14 cellular contexts compared by ENCODE assay signal in the genomic region with DNA sequence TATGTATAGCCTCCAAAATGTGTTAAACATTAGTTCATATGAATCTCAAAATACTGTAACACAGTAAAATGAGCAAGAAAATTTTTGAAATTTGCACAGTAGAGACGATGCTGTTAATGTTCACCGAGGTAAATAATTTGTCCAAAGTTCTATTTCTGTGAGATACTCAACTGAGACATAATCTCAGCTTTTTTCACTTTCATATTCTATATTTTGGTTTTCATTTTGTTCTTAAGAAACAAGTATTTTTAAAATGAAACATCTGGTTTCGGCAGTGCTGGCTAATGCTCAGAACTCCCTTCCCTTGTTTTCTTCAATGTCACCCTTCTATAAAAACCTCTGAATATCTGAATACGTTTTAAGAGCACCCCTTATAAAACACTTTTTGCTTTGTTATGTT.
A peak's percentile ranks its signal among the peaks of the same experiment; 100 is the strongest.
DNase-seq lines count a peak whose midpoint lies in the region; ATAC-seq and TF ChIP-seq lines count a peak whose summit lies in the region.
"Had no signal": no experiment of that assay in that cellular context is flagged by ENCODE, and none has a peak within 500 bp of the region (broad histone marks: within the 10 kb centered on the region; RNA-seq: fewer than 3 reads in every experiment).

No MANE protein-coding gene starts in this region.

- H3K27me3 ChIP-seq in prostate gland (replicated peaks; ENCODE audit: insufficient read depth): no peaks in the 10 kb centered on the region
- H3K27me3 ChIP-seq: heart right ventricle had no signal

- DNase-seq in RPMI8226 (peak; percentile 12), prostate gland (ENCODE audit: low spot score) (no peak), glutamatergic neuron (no peak)
- no peak for DNase-seq in activated CD4-positive, alpha-beta T cell treated with anti-CD3 and anti-CD28 coated beads, Interleukin-2, amount 50 U/mL, for 48 hours
- DNase-seq: activated CD4-positive, alpha-beta T cell treated with anti-CD3 and anti-CD28 coated beads for 36 hours; activated naive CD4-positive, alpha-beta T cell treated with anti-CD3 and anti-CD28 coated beads, Interleukin-2, amount 50 U/mL, for 16 hours; heart right ventricle; mammary epithelial cell; NCI-H1436 treated with DMSO at 0.1 percent for 48 hours had no signal

- 38% methylated on average over 4 of the region's 4 CpGs for WGBS in prostate gland

- H3K4me1 Mint-ChIP-seq in glutamatergic neuron (ENCODE audit: low read depth, unreplicated experiment): no peaks in the 10 kb centered on the region
- H3K4me1 Mint-ChIP-seq: activated CD4-positive, alpha-beta T cell treated with anti-CD3 and anti-CD28 coated beads for 36 hours had no signal

- no peak overlapping the region for H3K4me3 Mint-ChIP-seq in glutamatergic neuron (ENCODE audit: unreplicated experiment)
- H3K4me3 Mint-ChIP-seq: activated CD4-positive, alpha-beta T cell treated with anti-CD3 and anti-CD28 coated beads for 36 hours; dendritic cell treated with granulocyte-macrophage colony-stimulating factor and Interleukin-4, amounts not matched to agents 40 ng/mL and 50 ng/mL, for 4 days had no signal

- ATAC-seq in GM18502 (IDR thresholded peaks at IDR 0.05; ENCODE audit: poor library complexity, unreplicated experiment): peak; percentile 68
- peak; percentile 60 for ATAC-seq in GM21381 (IDR thresholded peaks at IDR 0.05; ENCODE audit: unreplicated experiment)
- ATAC-seq in HG02981 (IDR thresholded peaks at IDR 0.05; ENCODE audit: unreplicated experiment): peak; percentile 89
- ATAC-seq in esophagus mucosa: no peak
- ATAC-seq: activated CD4-positive, alpha-beta T cell treated with anti-CD3 and anti-CD28 coated beads for 36 hours had no signal

- no peaks in the 10 kb centered on the region for H3K27me3 Mint-ChIP-seq in glutamatergic neuron (ENCODE audit: unreplicated experiment)
- H3K27me3 Mint-ChIP-seq: dendritic cell treated with granulocyte-macrophage colony-stimulating factor and Interleukin-4, amounts not matched to agents 40 ng/mL and 50 ng/mL, for 4 days had no signal

- no peak overlapping the region for H3K27ac Mint-ChIP-seq in glutamatergic neuron (ENCODE audit: unreplicated experiment)
- H3K27ac Mint-ChIP-seq: activated CD4-positive, alpha-beta T cell treated with anti-CD3 and anti-CD28 coated beads for 36 hours; dendritic cell treated with granulocyte-macrophage colony-stimulating factor and Interleukin-4, amounts not matched to agents 40 ng/mL and 50 ng/mL, for 4 days had no signal

- TF ChIP-seq POLR2A in prostate gland (IDR thresholded peaks at IDR 0.05): no peak

- no peak for TF ChIP-seq CTCF in prostate gland (IDR thresholded peaks at IDR 0.05)
- TF ChIP-seq CTCF in glutamatergic neuron (IDR thresholded peaks at IDR 0.05; ENCODE audit: partially characterized antibody, unreplicated experiment): no peak

- H3K9me3 Mint-ChIP-seq in glutamatergic neuron (ENCODE audit: unreplicated experiment): no peaks in the 10 kb centered on the region
- H3K9me3 Mint-ChIP-seq: dendritic cell treated with granulocyte-macrophage colony-stimulating factor and Interleukin-4, amounts not matched to agents 40 ng/mL and 50 ng/mL, for 4 days had no signal

- H3K9me3 ChIP-seq in prostate gland: no peaks in the 10 kb centered on the region
- H3K9me3 ChIP-seq: heart right ventricle had no signal

- H3K36me3 Mint-ChIP-seq in glutamatergic neuron (ENCODE audit: unreplicated experiment): no peaks in the 10 kb centered on the region

- H3K4me1 ChIP-seq in prostate gland (replicated peaks): no peaks in the 10 kb centered on the region

- H3K4me3 ChIP-seq in prostate gland: no peak overlapping the region

- intact Hi-C loops in prostate gland (cut with DNase I): no loop called here

- no peaks in the 10 kb centered on the region for H3K36me3 ChIP-seq in prostate gland

- no peak overlapping the region for H3K27ac ChIP-seq in prostate gland
